9 cellular contexts compared by ENCODE assay signal in genomic region chr3:50696276-50696675, GRCh38.
"Had no signal": no experiment of that assay in that cellular context is flagged by ENCODE, and none has a peak within 500 bp of the region (broad histone marks: within the 10 kb centered on the region; RNA-seq: fewer than 3 reads in every experiment).

No MANE protein-coding gene starts in this region.

- H3K4me3 Mint-ChIP-seq: GM23338, H9, HFFc6 had no signal

- H3K27ac ChIP-seq: GM23248 had no signal

- FAIRE-seq: H1 had no signal

- H3K4me3 ChIP-seq: GM23248, GM23338 had no signal

- H3K9ac ChIP-seq: GM23248 had no signal

- H3K27ac Mint-ChIP-seq: GM23338, H9, HFFc6 had no signal

- DNase-seq: GM23248, GOT3, H7, H9, HCEC 1CT, HFFc6 had no signal

- ATAC-seq: GM23338, HCT116 had no signal
